In the genomic region with DNA sequence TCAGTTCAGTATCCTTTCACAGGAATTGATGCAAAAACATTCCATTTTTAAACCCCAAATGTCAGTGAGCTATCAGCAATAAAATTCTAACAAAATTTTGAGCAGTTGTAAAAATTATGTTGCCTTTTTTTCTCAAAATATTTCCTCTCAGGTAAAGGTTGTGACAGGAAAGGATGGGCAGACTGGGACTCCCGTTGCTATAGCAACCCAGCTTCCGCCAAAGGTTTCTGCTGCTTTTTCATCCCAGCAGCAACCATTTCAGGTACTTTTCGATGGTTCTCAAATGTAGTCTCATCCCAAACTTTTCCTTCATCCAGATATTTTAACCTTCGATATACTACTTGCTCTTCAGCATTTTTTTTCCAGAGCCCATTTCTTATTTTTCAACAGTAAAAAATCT, we compare ENCODE assay signal across 24 cellular contexts. TPM values are rescaled to one million over a fixed set of nuclear protein-coding genes. Genes with fewer than 3 reads are reported as not detected.
A peak's percentile ranks its signal among the peaks of the same experiment; 100 is the strongest.
DNase-seq lines count a peak whose midpoint lies in the region; ATAC-seq lines count a peak whose summit lies in the region.
"Had no signal": no experiment of that assay in that cellular context is flagged by ENCODE, and none has a peak within 500 bp of the region (broad histone marks: within the 10 kb centered on the region; RNA-seq: fewer than 3 reads in every experiment).

No MANE protein-coding gene starts in this region.

- no peak for ATAC-seq in activated naive CD8-positive, alpha-beta T cell treated with anti-CD3 and anti-CD28 coated beads, Interleukin-2, amount 10 ng/mL, durations not matched to agents 7 days and 5 days (ENCODE audit: low read depth)
- peak in 1 of 2 donors; percentile 60 for ATAC-seq in naive thymus-derived CD8-positive, alpha-beta T cell
- ATAC-seq: gastroesophageal sphincter; left cardiac atrium; PC-3; right cardiac atrium; SK-N-SH treated with all-trans-retinoic acid at 6 μM for 48 hours; stimulated activated memory B cell treated with anti-CD40 and anti-IgM and Interleukin-4, amounts not matched to agents 10 μg/mL and 1 μg/mL and 100 μg/mL, for 72 hours had no signal

- H3K27me3 ChIP-seq in H7 (ENCODE audit: control insufficient read depth, insufficient read depth, low read length): no peaks in the 10 kb centered on the region
- H3K27me3 ChIP-seq: dorsolateral prefrontal cortex, gastroesophageal sphincter, hepatocyte had no signal

- H3K27me3 Mint-ChIP-seq in activated naive CD4-positive, alpha-beta T cell treated with anti-CD3 and anti-CD28 coated beads, Interleukin-2, amount 10 ng/mL, durations not matched to agents 7 days and 5 days: no peaks in the 10 kb centered on the region
- H3K27me3 Mint-ChIP-seq in activated naive CD8-positive, alpha-beta T cell treated with anti-CD3 and anti-CD28 coated beads, Interleukin-2, amount 10 ng/mL, durations not matched to agents 7 days and 5 days: no peaks in the 10 kb centered on the region
- no peaks in the 10 kb centered on the region for H3K27me3 Mint-ChIP-seq in naive thymus-derived CD8-positive, alpha-beta T cell
- H3K27me3 Mint-ChIP-seq: stimulated activated memory B cell treated with anti-CD40 and anti-IgM and Interleukin-4, amounts not matched to agents 10 μg/mL and 1 μg/mL and 100 μg/mL, for 72 hours had no signal

- H3K27ac Mint-ChIP-seq in activated naive CD4-positive, alpha-beta T cell treated with anti-CD3 and anti-CD28 coated beads, Interleukin-2, amount 10 ng/mL, durations not matched to agents 7 days and 5 days: no peak overlapping the region
- no peak overlapping the region for H3K27ac Mint-ChIP-seq in activated naive CD8-positive, alpha-beta T cell treated with anti-CD3 and anti-CD28 coated beads, Interleukin-2, amount 10 ng/mL, durations not matched to agents 7 days and 5 days
- H3K27ac Mint-ChIP-seq in naive thymus-derived CD8-positive, alpha-beta T cell: peak overlapping the region; percentile 73 to 87 (median 83)
- H3K27ac Mint-ChIP-seq: stimulated activated memory B cell treated with anti-CD40 and anti-IgM and Interleukin-4, amounts not matched to agents 10 μg/mL and 1 μg/mL and 100 μg/mL, for 72 hours had no signal

- H3K27ac ChIP-seq in substantia nigra (ENCODE audit: low read depth, low read length, poor library complexity, severe bottlenecking): no peak overlapping the region
- H3K27ac ChIP-seq: dorsolateral prefrontal cortex, gastroesophageal sphincter, hepatocyte, thoracic aorta, VCaP had no signal

- CTCF ChIA-PET in activated naive CD4-positive, alpha-beta T cell treated with anti-CD3 and anti-CD28 coated beads, Interleukin-2, amount 10 ng/mL, durations not matched to agents 7 days and 5 days (lab: Charles Lee): interaction anchor here (0.8 to 0.9 kb wide), 2 partner anchors 10 to 17 kb away, joined by 3 read pairs; no protein-coding TSS in a partner anchor

- DNase-seq in activated naive CD4-positive, alpha-beta T cell treated with anti-CD3 and anti-CD28 coated beads, Interleukin-2, amount 10 ng/mL, durations not matched to agents 7 days and 5 days: peak; percentile 52
- DNase-seq in activated naive CD4-positive, alpha-beta T cell treated with anti-CD3 and anti-CD28 coated beads, Interleukin-2, amount 50 U/mL, for 16 hours: no peak
- peak; percentile 50 for DNase-seq in H7
- no peak for DNase-seq in activated naive CD8-positive, alpha-beta T cell treated with anti-CD3 and anti-CD28 coated beads, Interleukin-2, amount 10 ng/mL, durations not matched to agents 7 days and 5 days
- peak in 5 of 10 donors; percentile 22 to 64 (median 31) for DNase-seq in naive thymus-derived CD8-positive, alpha-beta T cell
- DNase-seq in NOMO-1 treated with dmso at 0.1 percent for 144 hours (lab: John Stamatoyannopoulos, UW; ENCODE audit: unreplicated experiment): no peak
- no peak for DNase-seq in activated CD8-positive, alpha-beta memory T cell treated with anti-CD3 and anti-CD28 coated beads, Interleukin-2, amount 50 U/mL, for 4 hours
- DNase-seq in substantia nigra (lab: John Stamatoyannopoulos, UW): no peak
- DNase-seq: dorsolateral prefrontal cortex; EL; left cardiac atrium; NCI-H146; NCI-H2171; NCI-H524; PC-3; right cardiac atrium; stimulated activated CD4-positive, alpha-beta T cell treated with anti-CD3 and anti-CD28 coated beads, Interleukin-4, amount 100 ng/mL, for 1 hour had no signal

- H3K9me3 Mint-ChIP-seq in activated naive CD4-positive, alpha-beta T cell treated with anti-CD3 and anti-CD28 coated beads, Interleukin-2, amount 10 ng/mL, durations not matched to agents 7 days and 5 days: no peaks in the 10 kb centered on the region
- H3K9me3 Mint-ChIP-seq in activated naive CD8-positive, alpha-beta T cell treated with anti-CD3 and anti-CD28 coated beads, Interleukin-2, amount 10 ng/mL, durations not matched to agents 7 days and 5 days: no peaks in the 10 kb centered on the region
- no peaks in the 10 kb centered on the region for H3K9me3 Mint-ChIP-seq in naive thymus-derived CD8-positive, alpha-beta T cell
- H3K9me3 Mint-ChIP-seq: stimulated activated memory B cell treated with anti-CD40 and anti-IgM and Interleukin-4, amounts not matched to agents 10 μg/mL and 1 μg/mL and 100 μg/mL, for 72 hours; T-helper 2 cell treated with Interferon-gamma antibody and Interleukin-4, amounts not matched to agents 5 μg/mL and 100 μg/mL, for 36 hours had no signal

- no peak overlapping the region for H3K4me3 Mint-ChIP-seq in activated naive CD4-positive, alpha-beta T cell treated with anti-CD3 and anti-CD28 coated beads, Interleukin-2, amount 10 ng/mL, durations not matched to agents 7 days and 5 days
- H3K4me3 Mint-ChIP-seq in activated naive CD8-positive, alpha-beta T cell treated with anti-CD3 and anti-CD28 coated beads, Interleukin-2, amount 10 ng/mL, durations not matched to agents 7 days and 5 days: peak overlapping the region; percentile 10
- H3K4me3 Mint-ChIP-seq in naive thymus-derived CD8-positive, alpha-beta T cell: peak overlapping the region in 6 of 10 donors; percentile 9 to 45 (median 39)
- H3K4me3 Mint-ChIP-seq: stimulated activated memory B cell treated with anti-CD40 and anti-IgM and Interleukin-4, amounts not matched to agents 10 μg/mL and 1 μg/mL and 100 μg/mL, for 72 hours; T-helper 2 cell treated with Interferon-gamma antibody and Interleukin-4, amounts not matched to agents 5 μg/mL and 100 μg/mL, for 36 hours had no signal

- POLR2A ChIA-PET in activated naive CD8-positive, alpha-beta T cell treated with anti-CD3 and anti-CD28 coated beads, Interleukin-2, amount 10 ng/mL, durations not matched to agents 7 days and 5 days (lab: Charles Lee): no interaction called here
- POLR2A ChIA-PET in naive thymus-derived CD8-positive, alpha-beta T cell (lab: Charles Lee): interaction anchor here (0.6 to 1.4 kb wide), 3 partner anchors 13 to 33 kb away, joined by 3 to 6 read pairs (median 3); a partner anchor contains a TSS

- H3K4me3 ChIP-seq in H7 (ENCODE audit: insufficient read depth, low read depth, low read length): no peak overlapping the region
- H3K4me3 ChIP-seq: gastroesophageal sphincter, hepatocyte, thoracic aorta had no signal

- peaks cover 25% of the 10 kb centered on the region for H3K36me3 Mint-ChIP-seq in activated naive CD4-positive, alpha-beta T cell treated with anti-CD3 and anti-CD28 coated beads, Interleukin-2, amount 10 ng/mL, durations not matched to agents 7 days and 5 days
- H3K36me3 Mint-ChIP-seq in activated naive CD8-positive, alpha-beta T cell treated with anti-CD3 and anti-CD28 coated beads, Interleukin-2, amount 10 ng/mL, durations not matched to agents 7 days and 5 days: peaks cover 12% of the 10 kb centered on the region
- H3K36me3 Mint-ChIP-seq in naive thymus-derived CD8-positive, alpha-beta T cell: peaks cover 0 to 39% (median 8%) of the 10 kb centered on the region in 3 donors

- peaks cover 8% of the 10 kb centered on the region for H3K36me3 ChIP-seq in H7 (replicated peaks; ENCODE audit: control insufficient read depth, insufficient read depth, low read length)

- H3K4me1 Mint-ChIP-seq in activated naive CD4-positive, alpha-beta T cell treated with anti-CD3 and anti-CD28 coated beads, Interleukin-2, amount 10 ng/mL, durations not matched to agents 7 days and 5 days: peaks cover 41% of the 10 kb centered on the region
- H3K4me1 Mint-ChIP-seq in activated naive CD8-positive, alpha-beta T cell treated with anti-CD3 and anti-CD28 coated beads, Interleukin-2, amount 10 ng/mL, durations not matched to agents 7 days and 5 days: peaks cover 28% of the 10 kb centered on the region
- peaks cover 27 to 74% (median 62%) of the 10 kb centered on the region in 4 donors for H3K4me1 Mint-ChIP-seq in naive thymus-derived CD8-positive, alpha-beta T cell

RNA-seq across cellular contexts. Expression of a gene that starts 13.6 kb away (rescaled TPM):
- total RNA-seq in H7 (2014; rRNA removed; shearing (Covaris generic)): 7.4 and 9.9 TPM in 2 replicates
- 10 to 100 TPM; 66.7 to 70.2 TPM for total RNA-seq in activated naive CD8-positive, alpha-beta T cell treated with anti-CD3 and anti-CD28 coated beads, Interleukin-2, amount 10 ng/mL, durations not matched to agents 7 days and 5 days
- 10 to 100 TPM; 80.6 to 82.5 TPM for total RNA-seq in naive thymus-derived CD8-positive, alpha-beta T cell
- polyA plus RNA-seq in naive thymus-derived CD8-positive, alpha-beta T cell: 1 to 10 TPM; 1.1 to 3.4 (median 2.0) TPM

RNA-seq across cellular contexts. Expression of a gene that starts 34.3 kb away (rescaled TPM):
- total RNA-seq in H7 (2014; rRNA removed; shearing (Covaris generic)): 31.1 and 36.7 TPM in 2 replicates
- 10 to 100 TPM; 45.3 to 48.6 TPM for total RNA-seq in activated naive CD8-positive, alpha-beta T cell treated with anti-CD3 and anti-CD28 coated beads, Interleukin-2, amount 10 ng/mL, durations not matched to agents 7 days and 5 days
- total RNA-seq in naive thymus-derived CD8-positive, alpha-beta T cell: 10 to 100 TPM; 56.9 to 57.0 TPM
- polyA plus RNA-seq in naive thymus-derived CD8-positive, alpha-beta T cell: 10 to 100 TPM; 16.9 to 35.1 (median 17.5) TPM

Comparison
In these comparisons a context has a peak if more than half of its experiments do, and no peak if none do; other contexts are left out.
1. DNase-seq: peak in activated naive CD4-positive, alpha-beta T cell treated with anti-CD3 and anti-CD28 coated beads, Interleukin-2, amount 10 ng/mL, durations not matched to agents 7 days and 5 days (single experiment) and H7 (single experiment); none in activated naive CD4-positive, alpha-beta T cell treated with anti-CD3 and anti-CD28 coated beads, Interleukin-2, amount 50 U/mL, for 16 hours (single experiment), activated naive CD8-positive, alpha-beta T cell treated with anti-CD3 and anti-CD28 coated beads, Interleukin-2, amount 10 ng/mL, durations not matched to agents 7 days and 5 days (single experiment), NOMO-1 treated with dmso at 0.1 percent for 144 hours (single experiment), activated CD8-positive, alpha-beta memory T cell treated with anti-CD3 and anti-CD28 coated beads, Interleukin-2, amount 50 U/mL, for 4 hours (single experiment) and substantia nigra (0 of 49).
2. H3K27ac Mint-ChIP-seq: peak in naive thymus-derived CD8-positive, alpha-beta T cell (10 of 10); none in activated naive CD4-positive, alpha-beta T cell treated with anti-CD3 and anti-CD28 coated beads, Interleukin-2, amount 10 ng/mL, durations not matched to agents 7 days and 5 days (single experiment) and activated naive CD8-positive, alpha-beta T cell treated with anti-CD3 and anti-CD28 coated beads, Interleukin-2, amount 10 ng/mL, durations not matched to agents 7 days and 5 days (single experiment).